In genomic region chr1:174999926-175000696, GRCh38 we compare ENCODE assay signal across 8 cellular contexts. TPM values are rescaled to one million over a fixed set of nuclear protein-coding genes. Genes with fewer than 3 reads are reported as not detected.
A peak's percentile ranks its signal among the peaks of the same experiment; 100 is the strongest.
DNase-seq lines count a peak whose midpoint lies in the region; ATAC-seq and TF ChIP-seq lines count a peak whose summit lies in the region.

Gene CACYBP, plus strand, starts transcription at chr1:174999947. Its CDS starts 234 bp downstream, at chr1:175000181.

- H3K4me1 ChIP-seq in OCI-LY7 (ENCODE audit: insufficient read depth, low read length, poor library complexity, severe bottlenecking) (peaks cover 41% of the 10 kb centered on the region), right cardiac atrium (ENCODE audit: control insufficient read depth, insufficient read depth, low read length) (no peaks in the 10 kb centered on the region)

- no peaks in the 10 kb centered on the region for H3K9me2 ChIP-seq in OCI-LY7 (ENCODE audit: insufficient read depth, low read length)

- H3K4me2 ChIP-seq in OCI-LY7 (ENCODE audit: low read length): peak within 1 kb of the TSS; percentile 85

- DNase-seq in stimulated activated naive CD4-positive, alpha-beta T cell (lab: John Stamatoyannopoulos, UW): peak in 4 of 6 experiments; percentile 36 to 74 (median 60)
- no peak for DNase-seq in stimulated activated naive CD4-positive, alpha-beta T cell treated with Interleukin-2 at 50 U/mL for 16 hours (lab: John Stamatoyannopoulos, UW)
- DNase-seq in OCI-LY7 (ENCODE audit: low spot score) (peak; percentile 72), right cardiac atrium (peak in 1 of 3 donors; percentile 84), pulmonary artery endothelial cell (ENCODE audit: low read depth, low spot score) (no peak), GM13976 (ENCODE audit: low spot score) (no peak)

- intact Hi-C loops in OCI-LY7 (cut with micrococcal nuclease; ENCODE audit: unreplicated experiment) (loop anchor here (1.0 to 5.0 kb wide), 6 partner anchors 23 to 1133 kb away; partner anchors contain the start of genes GAS5, MRPS14 and ZBTB37), right cardiac atrium (cut with DNase I) (loop anchor here in 1 of 4 donors (5.0 kb wide), 1 partner anchor 228 kb away; no protein-coding TSS in a partner anchor)

- peak within 1 kb of the TSS; percentile 95 for H3K4me3 ChIP-seq in OCI-LY7 (ENCODE audit: low read depth, low read length, poor library complexity, severe bottlenecking)
- peak within 1 kb of the TSS; percentile 50 for H3K4me3 ChIP-seq in right cardiac atrium (ENCODE audit: low read length)

- H3K79me2 ChIP-seq in OCI-LY7 (ENCODE audit: insufficient read depth, low read depth, low read length): peaks cover 73% of the 10 kb centered on the region

- 0 to 1% (median 0%) methylated on average over 70 to 71 of the region's 71 CpGs for WGBS in adipose tissue, 3 donors
- under 1% methylated on average over 71 of the region's 71 CpGs for WGBS in right cardiac atrium

- H2AFZ ChIP-seq in OCI-LY7 (ENCODE audit: low read length): peak within 1 kb of the TSS; percentile 86; the same call in 1 of the 2 replicates

- H3K9me3 ChIP-seq in OCI-LY7 (ENCODE audit: low read length) (peaks cover 17% of the 10 kb centered on the region; the same call in 1 of the 2 replicates), right cardiac atrium (ENCODE audit: control insufficient read depth, low read length) (no peaks in the 10 kb centered on the region)

- POLR2A ChIA-PET in OCI-LY7 (lab: Charles Lee): interaction anchor here (0.7 to 2.8 kb wide), 18 partner anchors 12 to 925 kb away, joined by 3 to 15 read pairs (median 3); partner anchors contain the start of gene MRPS14

- H3K27me3 ChIP-seq in right cardiac atrium (ENCODE audit: control insufficient read depth, insufficient read depth): no peaks in the 10 kb centered on the region

- ATAC-seq in HG03066 (IDR thresholded peaks at IDR 0.05; ENCODE audit: low read depth, unreplicated experiment) (peak; percentile 1), right cardiac atrium (peak; percentile 29 to 50)

- TF ChIP-seq CTCF in OCI-LY7 (conservative IDR thresholded peaks at IDR 0.05; ENCODE audit: low read length) (peak; percentile 22; the same call in 1 of the 2 replicates), GM13976 (IDR thresholded peaks at IDR 0.05; ENCODE audit: borderline replicate concordance, control extremely low read depth, extremely low read depth, insufficient read depth, missing control alignments) (no peak)

- H3K27ac ChIP-seq in OCI-LY7 (ENCODE audit: low read depth, low read length, poor library complexity, severe bottlenecking) (peak within 1 kb of the TSS; percentile 92), adipose tissue (ENCODE audit: low read depth, low read length) (peak within 1 kb of the TSS; percentile 94), right cardiac atrium (ENCODE audit: low read length) (peak within 1 kb of the TSS; percentile 92)

- peaks cover 35% of the 10 kb centered on the region for H4K20me1 ChIP-seq in OCI-LY7 (ENCODE audit: insufficient read depth, low read length)

- CTCF ChIA-PET in OCI-LY7 (lab: Charles Lee; ENCODE audit: unreplicated experiment): no interaction called here

- in situ Hi-C loops in GM13976 (cut with MboI; ENCODE audit: low sequenced_read_pairs, unreplicated experiment): loop anchor here (10.0 kb wide), 1 partner anchor 745 kb away; no protein-coding TSS in a partner anchor

- BruUV-seq in OCI-LY7 (replicated peaks; lab: Mats Ljungman, UMichigan): no TSS peak

- peaks cover 68% of the 10 kb centered on the region for H3K36me3 ChIP-seq in OCI-LY7 (ENCODE audit: insufficient read depth, low read length)

RNA-seq across cellular contexts. Expression of gene CACYBP, which starts in this region (rescaled TPM):
- total RNA-seq in OCI-LY7 (2014; rRNA removed; shearing (Covaris generic)): 473 and 1,119 TPM in 2 replicates
- total RNA-seq in OCI-LY7 (2022) (332 and 343 TPM in 2 replicates), right cardiac atrium (10 to 100 TPM; 52.9 to 81.1 (median 73.4) TPM), pulmonary artery endothelial cell (248 and 416 TPM in 2 replicates)
- polyA plus RNA-seq in adipose tissue (100 to 1,000 TPM in 1 of 3 donors, 10 to 100 TPM in 2; 42.8 to 106 (median 70.1) TPM), right cardiac atrium (72.9 TPM)

Comparison
In these comparisons a context has a peak if more than half of its experiments do, and no peak if none do; other contexts are left out.
1. DNase-seq: peak in stimulated activated naive CD4-positive, alpha-beta T cell (4 of 6) and OCI-LY7 (single experiment); none in stimulated activated naive CD4-positive, alpha-beta T cell treated with Interleukin-2 at 50 U/mL for 16 hours (single experiment), pulmonary artery endothelial cell (single experiment) and GM13976 (single experiment).
2. Peak in every context shown above with its lines, with median percentiles within 50 percentile points of each other: H3K27ac ChIP-seq.